In genomic region chr4:8601556-8601955, GRCh38 we compare ENCODE assay signal across 29 cellular contexts. TPM values are rescaled to one million over a fixed set of nuclear protein-coding genes. Genes with fewer than 3 reads are reported as not detected.
"Had no signal": no experiment of that assay in that cellular context is flagged by ENCODE, and none has a peak within 500 bp of the region (broad histone marks: within the 10 kb centered on the region; RNA-seq: fewer than 3 reads in every experiment).

No MANE protein-coding gene starts in this region.

- H3K4me1 ChIP-seq: esophagus muscularis mucosa, gastrocnemius medialis, heart right ventricle, left lung, lower lobe of right lung had no signal

- H3K36me3 ChIP-seq: esophagus muscularis mucosa, gastrocnemius medialis, heart right ventricle, left lung, lower lobe of right lung had no signal

- H3K27ac ChIP-seq: coronary artery, dorsolateral prefrontal cortex, esophagus muscularis mucosa, gastrocnemius medialis, heart right ventricle, left lung, lower lobe of right lung had no signal

- H3K4me3 ChIP-seq: coronary artery, dorsolateral prefrontal cortex, esophagus muscularis mucosa, gastrocnemius medialis, heart right ventricle, left lung, lower lobe of right lung, mucosa of descending colon had no signal

- H3K9me3 Mint-ChIP-seq: mesothelial cell of epicardium had no signal

- H3K27me3 ChIP-seq: gastrocnemius medialis had no signal

- H3K4me3 Mint-ChIP-seq: mesothelial cell of epicardium had no signal

- H3K9me3 ChIP-seq: esophagus muscularis mucosa, gastrocnemius medialis, heart right ventricle, left lung, lower lobe of right lung, mucosa of descending colon had no signal

- FAIRE-seq: colon, endothelial cell of umbilical vein, islet of Langerhans, keratinocyte had no signal

- DNase-seq: dermis blood vessel endothelial cell; dorsolateral prefrontal cortex; effector CD4-positive, alpha-beta T cell; effector memory CD4-positive, alpha-beta T cell; foreskin melanocyte; gastrocnemius medialis; glutamatergic neuron; head of caudate nucleus; heart right ventricle; hippocampal formation; left cardiac atrium; left ventricle myocardium superior; lower lobe of right lung; mesenchymal stem cell; mucosa of descending colon had no signal

- ATAC-seq: gastrocnemius medialis, heart right ventricle, left cardiac atrium, left lung, left ventricle myocardium superior, lower lobe of right lung, mucosa of descending colon had no signal

- H3K4me1 Mint-ChIP-seq: mesothelial cell of epicardium had no signal

- H3K27ac Mint-ChIP-seq: mesothelial cell of epicardium had no signal

- H3K36me3 Mint-ChIP-seq: mesothelial cell of epicardium had no signal

RNA-seq across cellular contexts. Expression of gene CPZ, which starts 9.0 kb away (rescaled TPM):
- total RNA-seq: dermis blood vessel endothelial cell, endothelial cell of umbilical vein, gastrocnemius medialis, lung microvascular endothelial cell had no signal
- polyA plus RNA-seq: endothelial cell of umbilical vein, keratinocyte had no signal

RNA-seq across cellular contexts. Expression of gene GPR78, which starts 21.4 kb away (rescaled TPM):
- total RNA-seq: dermis blood vessel endothelial cell, endothelial cell of umbilical vein, epithelial cell of proximal tubule, esophagus muscularis mucosa, gastrocnemius medialis, glomerular endothelial cell, kidney epithelial cell, left ventricle myocardium superior, lower leg skin, lung microvascular endothelial cell, mesenteric fat pad had no signal
- polyA plus RNA-seq: endothelial cell of umbilical vein, keratinocyte had no signal
